In genomic region chr2:85593023-85593422, GRCh38 we compare ENCODE assay signal across 18 cellular contexts. TPM values are rescaled to one million over a fixed set of nuclear protein-coding genes. Genes with fewer than 3 reads are reported as not detected.
A peak's percentile ranks its signal among the peaks of the same experiment; 100 is the strongest.
DNase-seq lines count a peak whose midpoint lies in the region; ATAC-seq and TF ChIP-seq lines count a peak whose summit lies in the region.
"Had no signal": no experiment of that assay in that cellular context is flagged by ENCODE, and none has a peak within 500 bp of the region (broad histone marks: within the 10 kb centered on the region; RNA-seq: fewer than 3 reads in every experiment).

No MANE protein-coding gene starts in this region.

- peak overlapping the region; percentile 46 for H2BK5ac ChIP-seq in neuronal stem cell (ENCODE audit: low read length)

- no peaks in the 10 kb centered on the region for H3K9me3 Mint-ChIP-seq in activated CD4-positive, alpha-beta T cell treated with anti-CD3 and anti-CD28 coated beads, Interleukin-2, amount 10 ng/mL, durations not matched to agents 24 days and 14 days
- H3K9me3 Mint-ChIP-seq in endothelial cell (ENCODE audit: unreplicated experiment) (no peaks in the 10 kb centered on the region), HFFc6 (no peaks in the 10 kb centered on the region)
- H3K9me3 Mint-ChIP-seq: H9 had no signal

- H4K8ac ChIP-seq in neuronal stem cell (ENCODE audit: low read depth, low read length): no peak overlapping the region

- no peak overlapping the region for H3K14ac ChIP-seq in neuronal stem cell (ENCODE audit: low read length)

- H2AK5ac ChIP-seq in neuronal stem cell (ENCODE audit: low read depth, low read length): peak overlapping the region; percentile 52

- peaks cover 0 to 3% (median 0%) of the 10 kb centered on the region in 3 experiments for H3K27me3 ChIP-seq in neuronal stem cell (ENCODE audit: control insufficient read depth in 3 of 3, insufficient read depth in 3 of 3, low read depth in 1 of 3, low read length in 3 of 3)

- no peaks in the 10 kb centered on the region for H3K27me3 Mint-ChIP-seq in activated CD4-positive, alpha-beta T cell treated with anti-CD3 and anti-CD28 coated beads, Interleukin-2, amount 10 ng/mL, durations not matched to agents 24 days and 14 days
- H3K27me3 Mint-ChIP-seq in endothelial cell (ENCODE audit: unreplicated experiment) (peaks cover 25% of the 10 kb centered on the region), HFFc6 (ENCODE audit: insufficient read depth) (peaks cover 2% of the 10 kb centered on the region; the same call in 1 of the 2 replicates)

- H3K4ac ChIP-seq in neuronal stem cell (ENCODE audit: low read length): no peak overlapping the region

- H3K27ac ChIP-seq in neuronal stem cell (replicated peaks; ENCODE audit: low read length): no peak overlapping the region
- H3K27ac ChIP-seq: A549, C4-2B had no signal

- H2AFZ ChIP-seq in neuronal stem cell (ENCODE audit: low read length): no peak overlapping the region

- peaks cover 10% of the 10 kb centered on the region for H3K79me1 ChIP-seq in neuronal stem cell (ENCODE audit: low read depth, low read length)

- no peak overlapping the region for H2BK12ac ChIP-seq in neuronal stem cell (ENCODE audit: low read length)

- H3K36me3 Mint-ChIP-seq in activated CD4-positive, alpha-beta T cell treated with anti-CD3 and anti-CD28 coated beads, Interleukin-2, amount 10 ng/mL, durations not matched to agents 24 days and 14 days (ENCODE audit: low read depth): peaks cover 20% of the 10 kb centered on the region
- H3K36me3 Mint-ChIP-seq in endothelial cell (ENCODE audit: low read depth, unreplicated experiment) (peaks cover 47% of the 10 kb centered on the region), HFFc6 (ENCODE audit: low read depth) (peaks cover 4% of the 10 kb centered on the region; the same call in 1 of the 2 replicates)

- H3K4me1 ChIP-seq in neuronal stem cell (ENCODE audit: control insufficient read depth in 2 of 2, insufficient read depth in 1 of 2, low read depth in 1 of 2, low read length in 2 of 2): peaks cover 8 to 15% of the 10 kb centered on the region in 2 donors

- no peak for DNase-seq in activated CD4-positive, alpha-beta T cell treated with anti-CD3 and anti-CD28 coated beads, Interleukin-2, amount 10 ng/mL, durations not matched to agents 24 days and 14 days
- DNase-seq in activated CD4-positive, alpha-beta T cell treated with anti-CD3 and anti-CD28 coated beads, Interleukin-2, amount 50 U/mL, for 1 hour: no peak
- DNase-seq in HT-29 (ENCODE audit: low spot score) (peak; percentile 34), endothelial cell (ENCODE audit: low spot score) (no peak), neuronal stem cell (ENCODE audit: low spot score) (no peak), HFFc6 (no peak), 8988T (no peak)
- DNase-seq: DMS79 treated with DMSO at 0.1 percent for 48 hours; H9; KBM-7; NCI-H1048; NCI-H2107; NCI-H226; NCI-H526; NK-92 treated with Interleukin-12 subunit alpha and Interleukin-12 subunit beta, amount 100 ng/mL, for 24 hours had no signal

- intact Hi-C loops in activated CD4-positive, alpha-beta T cell treated with anti-CD3 and anti-CD28 coated beads, Interleukin-2, amount 10 ng/mL, durations not matched to agents 24 days and 14 days (cut with micrococcal nuclease): no loop called here

- H2BK120ac ChIP-seq in neuronal stem cell (ENCODE audit: low read depth, low read length): no peak overlapping the region

- H3K4me1 Mint-ChIP-seq in activated CD4-positive, alpha-beta T cell treated with anti-CD3 and anti-CD28 coated beads, Interleukin-2, amount 10 ng/mL, durations not matched to agents 24 days and 14 days: peaks cover 30% of the 10 kb centered on the region
- H3K4me1 Mint-ChIP-seq in endothelial cell (ENCODE audit: unreplicated experiment) (peaks cover 81% of the 10 kb centered on the region), HFFc6 (ENCODE audit: low read depth) (peaks cover 51% of the 10 kb centered on the region)

- TF ChIP-seq CTCF in endothelial cell (IDR thresholded peaks at IDR 0.05; ENCODE audit: unreplicated experiment) (no peak), HFFc6 (IDR thresholded peaks at IDR 0.05) (no peak)

- H2BK15ac ChIP-seq in neuronal stem cell (ENCODE audit: low read length): no peak overlapping the region

- peak overlapping the region; percentile 26 for H3K4me3 Mint-ChIP-seq in activated CD4-positive, alpha-beta T cell treated with anti-CD3 and anti-CD28 coated beads, Interleukin-2, amount 10 ng/mL, durations not matched to agents 24 days and 14 days
- H3K4me3 Mint-ChIP-seq in endothelial cell (ENCODE audit: unreplicated experiment) (peak overlapping the region; percentile 51), HFFc6 (no peak overlapping the region)

- no peak overlapping the region for H3K4me2 ChIP-seq in neuronal stem cell (ENCODE audit: insufficient read depth, low read length, poor library complexity, severe bottlenecking)
- H3K4me2 ChIP-seq: A549 had no signal

- no peak overlapping the region for H3K4me3 ChIP-seq in neuronal stem cell (ENCODE audit: low read length in 2 of 2)
- H3K4me3 ChIP-seq: A549 had no signal

- H3K9ac ChIP-seq in neuronal stem cell (ENCODE audit: low read depth, low read length, poor library complexity): no peak overlapping the region

- no peak for ATAC-seq in HG03378 (IDR thresholded peaks at IDR 0.05; ENCODE audit: unreplicated experiment)
- ATAC-seq: A549 had no signal

- no peak overlapping the region for H3K27ac Mint-ChIP-seq in activated CD4-positive, alpha-beta T cell treated with anti-CD3 and anti-CD28 coated beads, Interleukin-2, amount 10 ng/mL, durations not matched to agents 24 days and 14 days
- H3K27ac Mint-ChIP-seq in endothelial cell (ENCODE audit: unreplicated experiment): no peak overlapping the region
- no peak overlapping the region for H3K27ac Mint-ChIP-seq in HFFc6
- H3K27ac Mint-ChIP-seq: H9 had no signal

- no peak overlapping the region for H3K23ac ChIP-seq in neuronal stem cell (ENCODE audit: low read depth, low read length, poor library complexity)

- peaks cover 0 to 2% of the 10 kb centered on the region in 2 donors for H3K9me3 ChIP-seq in neuronal stem cell (replicated peaks in 1 of 2; ENCODE audit: control insufficient read depth in 2 of 2, insufficient read depth in 1 of 2, low read depth in 1 of 2, low read length in 2 of 2)
- H3K9me3 ChIP-seq: A549 had no signal

- no peak overlapping the region for H4K91ac ChIP-seq in neuronal stem cell (ENCODE audit: low read depth, low read length, poor library complexity)

- no peak overlapping the region for H3K18ac ChIP-seq in neuronal stem cell (ENCODE audit: low read length)

- peaks cover 13 to 15% of the 10 kb centered on the region in 2 donors for H3K36me3 ChIP-seq in neuronal stem cell (replicated peaks in 1 of 2; ENCODE audit: control insufficient read depth in 2 of 2, insufficient read depth in 2 of 2, low read length in 2 of 2)

- WGBS in neuronal stem cell (ENCODE audit: extremely low coverage in 2 of 2, insufficient read length in 2 of 2, insufficient replicate concordance in 1 of 2), 2 donors: no CpG with 5 or more reads among the region's 3 CpGs

RNA-seq across cellular contexts. Expression of gene RNF181, which starts 2.5 kb away (rescaled TPM):
- total RNA-seq in activated CD4-positive, alpha-beta T cell treated with anti-CD3 and anti-CD28 coated beads, Interleukin-2, amount 10 ng/mL, durations not matched to agents 24 days and 14 days: 111 and 116 TPM in 2 replicates
- total RNA-seq in HT-29 (2014; rRNA removed; shearing (Covaris generic)): 107 and 109 TPM in 2 replicates
- total RNA-seq in endothelial cell (ENCODE audit: unreplicated experiment): 155 TPM
- polyA plus RNA-seq in neuronal stem cell (2013, experiment 1 of 2): 139 TPM
- 136 TPM for polyA plus RNA-seq in neuronal stem cell (2013, experiment 2 of 2)
- total RNA-seq in HFFc6 (2021; fragmentation: NEBNext Ultra II Directional; extraction: Animal tissue kit (Norgen Biotek cat#: 25700)): 100 to 1,000 TPM; 121 to 160 (median 146) TPM

RNA-seq across cellular contexts. Expression of gene VAMP5, which starts 8.8 kb away (rescaled TPM):
- 33.1 and 37.9 TPM in 2 replicates for total RNA-seq in activated CD4-positive, alpha-beta T cell treated with anti-CD3 and anti-CD28 coated beads, Interleukin-2, amount 10 ng/mL, durations not matched to agents 24 days and 14 days
- 2.7 and 10.4 TPM in 2 replicates for total RNA-seq in HT-29 (2014; rRNA removed; shearing (Covaris generic))
- total RNA-seq in endothelial cell (ENCODE audit: unreplicated experiment): 296 TPM
- 5.7 TPM for polyA plus RNA-seq in neuronal stem cell (2013, experiment 1 of 2)
- polyA plus RNA-seq in neuronal stem cell (2013, experiment 2 of 2): 5.8 TPM
- 10 to 100 TPM; 51.2 to 84.2 (median 71.4) TPM for total RNA-seq in HFFc6 (2021; fragmentation: NEBNext Ultra II Directional; extraction: Animal tissue kit (Norgen Biotek cat#: 25700))

RNA-seq across cellular contexts. Expression of gene TMEM150A, which starts 9.5 kb away (rescaled TPM):
- 6.2 and 6.5 TPM in 2 replicates for total RNA-seq in activated CD4-positive, alpha-beta T cell treated with anti-CD3 and anti-CD28 coated beads, Interleukin-2, amount 10 ng/mL, durations not matched to agents 24 days and 14 days
- 12.1 and 12.3 TPM in 2 replicates for total RNA-seq in HT-29 (2014; rRNA removed; shearing (Covaris generic))
- total RNA-seq in endothelial cell (ENCODE audit: unreplicated experiment): 42.4 TPM
- 12.2 TPM for polyA plus RNA-seq in neuronal stem cell (2013, experiment 1 of 2)
- 12.6 TPM for polyA plus RNA-seq in neuronal stem cell (2013, experiment 2 of 2)
- total RNA-seq in HFFc6 (2021; fragmentation: NEBNext Ultra II Directional; extraction: Animal tissue kit (Norgen Biotek cat#: 25700)): 10 to 100 TPM; 10.3 to 20.4 (median 12.7) TPM

RNA-seq across cellular contexts. Expression of gene VAMP8, which starts 15.6 kb away (rescaled TPM):
- total RNA-seq in activated CD4-positive, alpha-beta T cell treated with anti-CD3 and anti-CD28 coated beads, Interleukin-2, amount 10 ng/mL, durations not matched to agents 24 days and 14 days: 90.9 and 91.3 TPM in 2 replicates
- total RNA-seq in HT-29 (2014; rRNA removed; shearing (Covaris generic)): 92.3 and 93.1 TPM in 2 replicates
- total RNA-seq in endothelial cell (ENCODE audit: unreplicated experiment): 225 TPM
- 4.0 TPM for polyA plus RNA-seq in neuronal stem cell (2013, experiment 1 of 2)
- 4.0 TPM for polyA plus RNA-seq in neuronal stem cell (2013, experiment 2 of 2)
- total RNA-seq in HFFc6 (2021; fragmentation: NEBNext Ultra II Directional; extraction: Animal tissue kit (Norgen Biotek cat#: 25700)): under 1 TPM in 4 of 6 experiments, not detected in 2; 0.31 to 0.46 (median 0.35) TPM

RNA-seq across cellular contexts. Expression of gene C2orf68, which starts 18.8 kb away (rescaled TPM):
- 36.6 and 36.9 TPM in 2 replicates for total RNA-seq in activated CD4-positive, alpha-beta T cell treated with anti-CD3 and anti-CD28 coated beads, Interleukin-2, amount 10 ng/mL, durations not matched to agents 24 days and 14 days
- total RNA-seq in HT-29 (2014; rRNA removed; shearing (Covaris generic)): 40.0 and 47.9 TPM in 2 replicates
- total RNA-seq in endothelial cell (ENCODE audit: unreplicated experiment): 47.5 TPM
- 71.6 TPM for polyA plus RNA-seq in neuronal stem cell (2013, experiment 1 of 2)
- 77.7 TPM for polyA plus RNA-seq in neuronal stem cell (2013, experiment 2 of 2)
- 10 to 100 TPM; 13.7 to 17.6 (median 16.0) TPM for total RNA-seq in HFFc6 (2021; fragmentation: NEBNext Ultra II Directional; extraction: Animal tissue kit (Norgen Biotek cat#: 25700))
